20 cellular contexts compared by ENCODE assay signal in the genomic region with DNA sequence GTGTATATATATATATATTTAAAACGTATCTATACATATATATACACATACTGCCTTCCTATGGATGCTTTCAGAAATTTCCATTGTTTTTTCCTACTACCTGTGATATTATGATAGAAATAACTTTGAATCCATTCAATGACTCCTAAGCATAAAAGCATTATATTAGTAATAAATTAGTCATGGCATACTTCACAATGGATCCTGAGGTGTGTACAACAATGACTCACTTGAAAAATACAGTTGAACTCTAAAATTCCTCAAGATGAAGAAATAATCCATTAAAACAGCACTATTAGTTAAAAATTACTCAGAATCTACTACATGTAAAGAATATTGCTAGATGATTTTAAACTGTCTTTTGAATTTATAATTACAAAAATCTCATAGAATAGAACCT.
DNase-seq lines count a peak whose midpoint lies in the region; ATAC-seq, FAIRE-seq and TF ChIP-seq lines count a peak whose summit lies in the region.
"Had no signal": no experiment of that assay in that cellular context is flagged by ENCODE, and none has a peak within 500 bp of the region (broad histone marks: within the 10 kb centered on the region; RNA-seq: fewer than 3 reads in every experiment).

No MANE protein-coding gene starts in this region.

- TF ChIP-seq CTCF in astrocyte of the spinal cord (IDR thresholded peaks at IDR 0.05; ENCODE audit: low read depth, low read length) = no peak
- TF ChIP-seq CTCF in foreskin keratinocyte (conservative IDR thresholded peaks at IDR 0.05) = no peak
- TF ChIP-seq CTCF in type B pancreatic cell (conservative IDR thresholded peaks at IDR 0.05) = no peak

- no peak overlapping the region for H3K27ac Mint-ChIP-seq in type B pancreatic cell
- no peak overlapping the region for H3K27ac Mint-ChIP-seq in activated T-cell treated with anti-CD3 and anti-CD28 coated beads, Interleukin-2, amount 50 U/mL, for 24 hours
- H3K27ac Mint-ChIP-seq: CD4-positive, alpha-beta memory T cell had no signal

- H3K4me1 ChIP-seq in foreskin keratinocyte = peaks cover 14% of the 10 kb centered on the region
- H3K4me1 ChIP-seq: HAP-1 had no signal

- no peaks in the 10 kb centered on the region for H3K27me3 Mint-ChIP-seq in type B pancreatic cell
- no peaks in the 10 kb centered on the region for H3K27me3 Mint-ChIP-seq in activated T-cell treated with anti-CD3 and anti-CD28 coated beads, Interleukin-2, amount 50 U/mL, for 24 hours
- H3K27me3 Mint-ChIP-seq: CD4-positive, alpha-beta memory T cell had no signal

- H3K27ac ChIP-seq in foreskin keratinocyte = no peak overlapping the region
- H3K27ac ChIP-seq: HL-60 had no signal

- H3K4me1 Mint-ChIP-seq in type B pancreatic cell (ENCODE audit: unreplicated experiment) = no peaks in the 10 kb centered on the region
- H3K4me1 Mint-ChIP-seq in activated T-cell treated with anti-CD3 and anti-CD28 coated beads, Interleukin-2, amount 50 U/mL, for 24 hours (ENCODE audit: low read depth) = no peaks in the 10 kb centered on the region
- H3K4me1 Mint-ChIP-seq: CD4-positive, alpha-beta memory T cell had no signal

- H3K4me3 ChIP-seq in astrocyte of the spinal cord (ENCODE audit: low read depth, low read length) = no peak overlapping the region
- H3K4me3 ChIP-seq: GM12878, HAP-1 had no signal

- no peak for FAIRE-seq in urothelium cell line (lab: Jason Lieb, UNC)
- FAIRE-seq: G401.6, GM12878 had no signal

- in situ Hi-C loops in astrocyte of the spinal cord (cut with HindIII; ENCODE audit: low sequenced_read_pairs) = no loop called here

- no peaks in the 10 kb centered on the region for H3K36me3 Mint-ChIP-seq in type B pancreatic cell
- H3K36me3 Mint-ChIP-seq in activated T-cell treated with anti-CD3 and anti-CD28 coated beads, Interleukin-2, amount 50 U/mL, for 24 hours (ENCODE audit: low read depth) = no peaks in the 10 kb centered on the region
- H3K36me3 Mint-ChIP-seq: CD4-positive, alpha-beta memory T cell had no signal

- peak; percentile 99 for ATAC-seq in foreskin keratinocyte
- ATAC-seq: GM12878, Right ventricle myocardium inferior had no signal

- H3K9me3 Mint-ChIP-seq in type B pancreatic cell = peaks cover 15% of the 10 kb centered on the region
- peaks cover 23% of the 10 kb centered on the region for H3K9me3 Mint-ChIP-seq in activated T-cell treated with anti-CD3 and anti-CD28 coated beads, Interleukin-2, amount 50 U/mL, for 24 hours

- no peak overlapping the region for H3K4me3 Mint-ChIP-seq in type B pancreatic cell
- H3K4me3 Mint-ChIP-seq in activated T-cell treated with anti-CD3 and anti-CD28 coated beads, Interleukin-2, amount 50 U/mL, for 24 hours = no peak overlapping the region
- H3K4me3 Mint-ChIP-seq: CD4-positive, alpha-beta memory T cell had no signal

- H3K27me3 ChIP-seq in foreskin keratinocyte = no peaks in the 10 kb centered on the region
- H3K27me3 ChIP-seq: BE2C had no signal

- DNase-seq in M059J (ENCODE audit: low read depth) (peak; percentile 1), astrocyte of the spinal cord (ENCODE audit: low read depth, low spot score) (peak; percentile 6), foreskin keratinocyte (peak; percentile 46 to 75), urothelium cell line (ENCODE audit: low spot score) (peak; percentile 4), type B pancreatic cell (ENCODE audit: extremely low spot score, unreplicated experiment) (no peak), amniotic stem cell (lab: John Stamatoyannopoulos, UW) (no peak)
- DNase-seq in activated T-cell treated with anti-CD3 and anti-CD28 coated beads, Interleukin-2, amount 50 U/mL, for 24 hours = no peak
- DNase-seq: BE2C; CD4-positive, alpha-beta memory T cell; DMS79 treated with DMSO at 0.1 percent for 48 hours; NCI-H1436; NCI-H2029; NCI-H2171; NCI-H446 treated with DMSO at 0.1 percent for 48 hours; NCI-H774 had no signal

Comparison
In these comparisons a context has a peak if more than half of its experiments do, and no peak if none do; other contexts are left out.
1. DNase-seq: peak in M059J (single experiment), astrocyte of the spinal cord (single experiment), foreskin keratinocyte (2 of 2) and urothelium cell line (single experiment); none in type B pancreatic cell (single experiment), amniotic stem cell (single experiment) and activated T-cell treated with anti-CD3 and anti-CD28 coated beads, Interleukin-2, amount 50 U/mL, for 24 hours (single experiment).